24 cellular contexts compared by ENCODE assay signal in genomic region chr7:130254555-130254954, GRCh38. TPM values are rescaled to one million over a fixed set of nuclear protein-coding genes. Genes with fewer than 3 reads are reported as not detected.
A peak's percentile ranks its signal among the peaks of the same experiment; 100 is the strongest.
DNase-seq lines count a peak whose midpoint lies in the region; ATAC-seq and TF ChIP-seq lines count a peak whose summit lies in the region.
"Had no signal": no experiment of that assay in that cellular context is flagged by ENCODE, and none has a peak within 500 bp of the region (broad histone marks: within the 10 kb centered on the region; RNA-seq: fewer than 3 reads in every experiment).

No MANE protein-coding gene starts in this region.

- H3K23ac ChIP-seq in neuronal stem cell (ENCODE audit: low read depth, low read length, poor library complexity), result no peak overlapping the region

- peaks cover 48% of the 10 kb centered on the region for H3K9me3 Mint-ChIP-seq in WTC11

- H2BK15ac ChIP-seq in neuronal stem cell (ENCODE audit: low read length), result no peak overlapping the region

- peaks cover 5% of the 10 kb centered on the region for H3K27me3 Mint-ChIP-seq in WTC11 (ENCODE audit: low read depth)

- no peak overlapping the region for H2AK5ac ChIP-seq in neuronal stem cell (ENCODE audit: low read depth, low read length)

- no peak for TF ChIP-seq CTCF in cardiac muscle cell (IDR thresholded peaks at IDR 0.05; ENCODE audit: low read depth, low read length)
- TF ChIP-seq CTCF in WTC11 (IDR thresholded peaks at IDR 0.05), result no peak
- no peak for TF ChIP-seq CTCF in prostate gland (IDR thresholded peaks at IDR 0.05)

- POLR2A ChIA-PET in WTC11 (lab: Charles Lee), result no interaction called here

- H3K27ac Mint-ChIP-seq in WTC11, result no peak overlapping the region
- H3K27ac Mint-ChIP-seq: CD4-positive, CD25-positive, alpha-beta regulatory T cell; IgD-negative memory B cell had no signal

- no peak for ATAC-seq in left ventricle myocardium superior
- no peak for ATAC-seq in WTC11

- H3K79me1 ChIP-seq in neuronal stem cell (ENCODE audit: low read depth, low read length), result no peaks in the 10 kb centered on the region

- H3K36me3 Mint-ChIP-seq in WTC11, result peaks cover 49% of the 10 kb centered on the region
- H3K36me3 Mint-ChIP-seq: CD4-positive, CD25-positive, alpha-beta regulatory T cell had no signal

- H2BK5ac ChIP-seq in neuronal stem cell (ENCODE audit: low read length), result no peak overlapping the region

- DNase-seq in cardiac muscle cell (ENCODE audit: low read depth in 1 of 2, low spot score in 1 of 2) (no peak), left ventricle myocardium superior (no peak), WTC11 (ENCODE audit: low spot score) (no peak), neuronal stem cell (ENCODE audit: low spot score) (no peak), T-helper 1 cell (no peak), prostate gland (ENCODE audit: low spot score) (no peak)
- DNase-seq: BE2C; Caco-2; CD4-positive, CD25-positive, alpha-beta regulatory T cell; DMS79; H7; Kasumi-1; MG63; NCI-H1048; NCI-H1436; NCI-H2029; NCI-H2171; NK-92 treated with Interleukin-12 subunit alpha and Interleukin-12 subunit beta, amount 100 ng/mL, for 24 hours; Right ventricle myocardium superior had no signal

- peak overlapping the region; percentile 48 for H3K27ac ChIP-seq in cardiac muscle cell
- H3K27ac ChIP-seq in neuronal stem cell (replicated peaks; ENCODE audit: low read length), result no peak overlapping the region
- no peak overlapping the region for H3K27ac ChIP-seq in prostate gland
- H3K27ac ChIP-seq: HL-60, SK-N-MC had no signal

- no peak overlapping the region for H3K9ac ChIP-seq in neuronal stem cell (ENCODE audit: low read depth, low read length, poor library complexity)

- no peak overlapping the region for H2BK12ac ChIP-seq in neuronal stem cell (ENCODE audit: low read length)

- H3K27me3 ChIP-seq in cardiac muscle cell, result no peaks in the 10 kb centered on the region
- no peaks in the 10 kb centered on the region for H3K27me3 ChIP-seq in neuronal stem cell (ENCODE audit: control insufficient read depth in 3 of 3, insufficient read depth in 3 of 3, low read depth in 1 of 3, low read length in 3 of 3)
- no peaks in the 10 kb centered on the region for H3K27me3 ChIP-seq in prostate gland (replicated peaks; ENCODE audit: insufficient read depth)
- H3K27me3 ChIP-seq: BE2C, MG63 had no signal

- TF ChIP-seq POLR2A in prostate gland (IDR thresholded peaks at IDR 0.05), result no peak

- peak overlapping the region; percentile 59 for H3K18ac ChIP-seq in neuronal stem cell (ENCODE audit: low read length)

- no peak overlapping the region for H2BK120ac ChIP-seq in neuronal stem cell (ENCODE audit: low read depth, low read length)

- H4K91ac ChIP-seq in neuronal stem cell (ENCODE audit: low read depth, low read length, poor library complexity), result no peak overlapping the region

- CTCF ChIA-PET in WTC11 (lab: Charles Lee), result interaction anchor here (1.2 kb wide), 1 partner anchor 467 kb away, joined by 3 read pairs; no protein-coding TSS in a partner anchor

- no peak overlapping the region for H3K14ac ChIP-seq in neuronal stem cell (ENCODE audit: low read length)

- H4K8ac ChIP-seq in neuronal stem cell (ENCODE audit: low read depth, low read length), result no peak overlapping the region

- H2AFZ ChIP-seq in neuronal stem cell (ENCODE audit: low read length), result peak overlapping the region; percentile 84

- WGBS in neuronal stem cell (ENCODE audit: extremely low coverage in 2 of 2, insufficient read length in 2 of 2, insufficient replicate concordance in 1 of 2), 2 donors, result no CpG with 5 or more reads among the region's 6 CpGs
- WGBS in prostate gland, result 78% methylated on average over 6 of the region's 6 CpGs

- peaks cover 3% of the 10 kb centered on the region for H3K4me1 ChIP-seq in cardiac muscle cell (ENCODE audit: low read depth)
- H3K4me1 ChIP-seq in neuronal stem cell (ENCODE audit: control insufficient read depth in 2 of 2, insufficient read depth in 1 of 2, low read depth in 1 of 2, low read length in 2 of 2), result peaks cover 4 to 8% of the 10 kb centered on the region in 2 donors
- no peaks in the 10 kb centered on the region for H3K4me1 ChIP-seq in prostate gland (replicated peaks)
- H3K4me1 ChIP-seq: BE2C, Caco-2 had no signal

- no peak overlapping the region for H3K4me2 ChIP-seq in neuronal stem cell (ENCODE audit: insufficient read depth, low read length, poor library complexity, severe bottlenecking)

- intact Hi-C loops in left ventricle myocardium superior (cut with micrococcal nuclease), result no loop called here
- intact Hi-C loops in prostate gland (cut with DNase I), result no loop called here

- H3K9me3 ChIP-seq in cardiac muscle cell (ENCODE audit: low read depth) (no peaks in the 10 kb centered on the region), neuronal stem cell (replicated peaks in 1 of 2; ENCODE audit: control insufficient read depth in 2 of 2, insufficient read depth in 1 of 2, low read depth in 1 of 2, low read length in 2 of 2) (peaks cover 6 to 33% of the 10 kb centered on the region in 2 donors), prostate gland (no peaks in the 10 kb centered on the region)
- H3K9me3 ChIP-seq: BE2C had no signal

- H3K36me3 ChIP-seq in cardiac muscle cell (no peaks in the 10 kb centered on the region), neuronal stem cell (replicated peaks in 1 of 2; ENCODE audit: control insufficient read depth in 2 of 2, insufficient read depth in 2 of 2, low read length in 2 of 2) (no peaks in the 10 kb centered on the region), prostate gland (no peaks in the 10 kb centered on the region)
- H3K36me3 ChIP-seq: BE2C, MG63 had no signal

- H3K4me3 ChIP-seq in cardiac muscle cell (no peak overlapping the region), neuronal stem cell (ENCODE audit: low read length in 2 of 2) (no peak overlapping the region), prostate gland (no peak overlapping the region)
- H3K4me3 ChIP-seq: MG63, SK-N-MC had no signal

- peaks cover 18% of the 10 kb centered on the region for H3K4me1 Mint-ChIP-seq in WTC11
- H3K4me1 Mint-ChIP-seq: CD4-positive, CD25-positive, alpha-beta regulatory T cell; IgD-negative memory B cell had no signal

- H3K4ac ChIP-seq in neuronal stem cell (ENCODE audit: low read length), result no peak overlapping the region

- H3K4me3 Mint-ChIP-seq in WTC11, result no peak overlapping the region
- H3K4me3 Mint-ChIP-seq: CD4-positive, CD25-positive, alpha-beta regulatory T cell had no signal

TF ChIP-seq in WTC11, 78 proteins besides CTCF, POLR2A, EP300 and RAD21 (continues in another document):
- TF ChIP-seq ZNF281 (CRISPR knock-in tag; IDR thresholded peaks at IDR 0.05) (peak; percentile 61; the same call in 1 of the 2 replicates), FOXP1 (CRISPR knock-in tag; IDR thresholded peaks at IDR 0.05; ENCODE audit: borderline replicate concordance) (peak; percentile 44; the same call in 1 of the 2 replicates)

RNA-seq across cellular contexts. Expression of gene CPA2, which starts 12.1 kb away (rescaled TPM):
- total RNA-seq in cardiac muscle cell (0.71 and 1.9 TPM in 2 replicates), left ventricle myocardium superior (not detected), WTC11 (2021) (0.90 to 2.3 TPM (median 1.3 TPM) in 3 replicates), prostate gland (not detected)
- 0.39 TPM in 1 of 2 replicates, not detected in the other for polyA plus RNA-seq in cardiac muscle cell
- 0.84 TPM for polyA plus RNA-seq in neuronal stem cell (2013, experiment 1 of 2)
- 0.69 TPM for polyA plus RNA-seq in neuronal stem cell (2013, experiment 2 of 2)
- total RNA-seq: CD4-positive, CD25-positive, alpha-beta regulatory T cell; H7; HT1080; OCI-LY7; Right ventricle myocardium superior had no signal
- polyA plus RNA-seq: CD4-positive, CD25-positive, alpha-beta regulatory T cell; IgD-negative memory B cell had no signal

RNA-seq across cellular contexts. Expression of gene CPA4, which starts 38.4 kb away (rescaled TPM):
- total RNA-seq in cardiac muscle cell (0.07 TPM in 1 of 2 replicates, not detected in the other), left ventricle myocardium superior (0.77 TPM), WTC11 (2021) (0.11 TPM in 2 of 3 replicates, not detected in the other), prostate gland (under 1 TPM in 1 of 2 donors, not detected in 1; 0.23 TPM)
- polyA plus RNA-seq in cardiac muscle cell, result 0.24 and 0.39 TPM in 2 replicates
- 0.04 TPM for polyA plus RNA-seq in neuronal stem cell (2013, experiment 1 of 2)
- polyA plus RNA-seq in neuronal stem cell (2013, experiment 2 of 2), result 0.11 TPM
- total RNA-seq: CD4-positive, CD25-positive, alpha-beta regulatory T cell; H7; OCI-LY7; Right ventricle myocardium superior had no signal
- polyA plus RNA-seq: CD4-positive, CD25-positive, alpha-beta regulatory T cell; IgD-negative memory B cell had no signal

RNA-seq across cellular contexts. Expression of gene SSMEM1, which starts 46.9 kb away (rescaled TPM):
- total RNA-seq in cardiac muscle cell, result not detected in 2 replicates
- polyA plus RNA-seq in cardiac muscle cell, result not detected in 2 replicates
- total RNA-seq in left ventricle myocardium superior, result not detected
- not detected in 3 replicates for total RNA-seq in WTC11 (2021)
- 0.03 TPM for polyA plus RNA-seq in neuronal stem cell (2013, experiment 1 of 2)
- polyA plus RNA-seq in neuronal stem cell (2013, experiment 2 of 2), result not detected
- total RNA-seq in prostate gland, result 1 to 10 TPM in 1 of 2 donors, not detected in 1; 2.0 TPM
- total RNA-seq: Caco-2; CD4-positive, CD25-positive, alpha-beta regulatory T cell; H7; HT1080; OCI-LY7; Right ventricle myocardium superior had no signal
- polyA plus RNA-seq: CD4-positive, CD25-positive, alpha-beta regulatory T cell; IgD-negative memory B cell had no signal

RNA-seq across cellular contexts. Expression of gene TMEM209, which starts 49.3 kb away (rescaled TPM):
- 8.5 and 14.2 TPM in 2 replicates for total RNA-seq in cardiac muscle cell
- polyA plus RNA-seq in cardiac muscle cell, result 14.0 and 18.2 TPM in 2 replicates
- total RNA-seq in left ventricle myocardium superior, result 9.2 TPM
- total RNA-seq in WTC11 (2021), result 21.0 to 25.8 TPM (median 23.5 TPM) in 3 replicates
- polyA plus RNA-seq in neuronal stem cell (2013, experiment 1 of 2), result 44.8 TPM
- polyA plus RNA-seq in neuronal stem cell (2013, experiment 2 of 2), result 42.4 TPM
- total RNA-seq in prostate gland, result 10 to 100 TPM; 11.9 to 21.5 TPM
